1 cellular context compared by ENCODE assay signal in the genomic region with DNA sequence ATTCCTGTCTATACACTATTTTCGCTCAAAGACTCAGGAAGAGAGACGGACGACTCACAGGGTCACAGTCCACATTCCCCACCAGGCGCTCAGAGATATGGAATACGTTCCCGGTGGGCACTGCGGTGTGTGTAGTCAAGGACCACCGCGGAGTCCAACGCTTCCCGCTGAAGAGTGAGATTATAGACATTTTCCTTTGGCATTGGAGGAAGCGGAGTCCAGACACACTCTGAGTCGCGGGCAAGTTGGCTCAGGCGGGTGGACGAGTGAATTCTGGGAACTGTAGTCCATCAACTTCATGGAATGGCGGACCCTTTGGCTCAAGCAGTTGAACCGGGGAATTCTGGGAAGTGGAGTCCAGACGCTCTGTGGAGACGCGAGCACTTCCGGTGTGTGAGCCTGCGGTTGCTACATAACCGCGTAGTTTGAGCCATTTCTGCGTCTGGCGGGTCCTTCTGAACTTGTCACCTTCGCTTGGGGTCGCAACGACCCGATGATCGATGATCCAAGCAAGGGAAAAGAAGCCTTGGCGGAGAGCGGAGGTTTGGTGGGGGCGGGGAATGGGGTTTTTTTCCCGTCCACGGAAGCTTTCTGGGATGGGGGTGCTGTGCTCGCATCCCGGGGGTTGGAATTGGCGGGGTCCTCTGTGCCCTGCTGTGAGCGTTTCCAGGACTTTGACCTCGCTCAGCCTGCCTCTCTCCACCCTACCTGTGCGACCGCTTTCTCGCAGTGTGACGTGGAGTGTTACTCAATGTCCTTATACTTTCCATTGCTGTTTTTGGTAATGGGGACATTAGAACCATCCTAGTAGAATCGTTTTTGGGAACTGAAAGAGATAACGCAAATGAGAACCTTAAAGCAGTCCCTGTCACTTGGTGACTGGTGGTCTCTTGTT.
TF ChIP-seq lines count a peak whose summit lies in the region.

A gene (plus strand): TSS at position 392 of the 895 bp plus-strand sequence. CDS start 4,122 bp downstream, outside the sequence.

TF ChIP-seq in GM12878, 131 proteins besides CTCF, POLR2A, EP300 and RAD21 (continued from another document):
- TF ChIP-seq, protein P1, sequence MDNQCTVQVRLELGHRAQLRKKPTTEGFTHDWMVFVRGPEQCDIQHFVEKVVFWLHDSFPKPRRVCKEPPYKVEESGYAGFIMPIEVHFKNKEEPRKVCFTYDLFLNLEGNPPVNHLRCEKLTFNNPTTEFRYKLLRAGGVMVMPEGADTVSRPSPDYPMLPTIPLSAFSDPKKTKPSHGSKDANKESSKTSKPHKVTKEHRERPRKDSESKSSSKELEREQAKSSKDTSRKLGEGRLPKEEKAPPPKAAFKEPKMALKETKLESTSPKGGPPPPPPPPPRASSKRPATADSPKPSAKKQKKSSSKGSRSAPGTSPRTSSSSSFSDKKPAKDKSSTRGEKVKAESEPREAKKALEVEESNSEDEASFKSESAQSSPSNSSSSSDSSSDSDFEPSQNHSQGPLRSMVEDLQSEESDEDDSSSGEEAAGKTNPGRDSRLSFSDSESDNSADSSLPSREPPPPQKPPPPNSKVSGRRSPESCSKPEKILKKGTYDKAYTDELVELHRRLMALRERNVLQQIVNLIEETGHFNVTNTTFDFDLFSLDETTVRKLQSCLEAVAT (IDR thresholded peaks at IDR 0.05), result peak; percentile 78; the same call in 1 of the 2 replicates
- peak; percentile 90 for TF ChIP-seq CREM (IDR thresholded peaks at IDR 0.05; ENCODE audit: low read depth)
- TF ChIP-seq CREB1 (IDR thresholded peaks at IDR 0.05; ENCODE audit: low read depth), result peak; percentile 87
